ENCODE assay signal across 9 cellular contexts in genomic region chr1:59638172-59638800, GRCh38.
A peak's percentile ranks its signal among the peaks of the same experiment; 100 is the strongest.
DNase-seq lines count a peak whose midpoint lies in the region; ATAC-seq lines count a peak whose summit lies in the region.
"Had no signal": no experiment of that assay in that cellular context is flagged by ENCODE, and none has a peak within 500 bp of the region (broad histone marks: within the 10 kb centered on the region; RNA-seq: fewer than 3 reads in every experiment).

No MANE protein-coding gene starts in this region.

- H2BK5ac ChIP-seq in neuronal stem cell (ENCODE audit: low read length): no peak overlapping the region

- no peak overlapping the region for H2BK12ac ChIP-seq in neuronal stem cell (ENCODE audit: low read length)

- H3K9me3 ChIP-seq in SK-N-MC (ENCODE audit: low read depth, low read length): no peaks in the 10 kb centered on the region
- peaks cover 0 to 3% of the 10 kb centered on the region in 2 donors for H3K9me3 ChIP-seq in neuronal stem cell (replicated peaks in 1 of 2; ENCODE audit: control insufficient read depth in 2 of 2, insufficient read depth in 1 of 2, low read depth in 1 of 2, low read length in 2 of 2)

- H3K18ac ChIP-seq in neuronal stem cell (ENCODE audit: low read length): no peak overlapping the region

- no peak overlapping the region for H2BK120ac ChIP-seq in neuronal stem cell (ENCODE audit: low read depth, low read length)

- no peaks in the 10 kb centered on the region for H3K79me1 ChIP-seq in neuronal stem cell (ENCODE audit: low read depth, low read length)

- H4K91ac ChIP-seq in neuronal stem cell (ENCODE audit: low read depth, low read length, poor library complexity): no peak overlapping the region

- H2BK15ac ChIP-seq in neuronal stem cell (ENCODE audit: low read length): no peak overlapping the region

- no peak overlapping the region for H3K4ac ChIP-seq in neuronal stem cell (ENCODE audit: low read length)

- no peak for ATAC-seq in GM21390 (IDR thresholded peaks at IDR 0.05; ENCODE audit: unreplicated experiment)
- no peak for ATAC-seq in GM21825 (IDR thresholded peaks at IDR 0.05; ENCODE audit: unreplicated experiment)
- no peak for ATAC-seq in HG02763 (IDR thresholded peaks at IDR 0.05; ENCODE audit: unreplicated experiment)

- no peak overlapping the region for H3K23ac ChIP-seq in neuronal stem cell (ENCODE audit: low read depth, low read length, poor library complexity)

- H3K36me3 ChIP-seq in SK-N-MC (ENCODE audit: insufficient read depth, low read length) (no peaks in the 10 kb centered on the region), neuronal stem cell (replicated peaks in 1 of 2; ENCODE audit: control insufficient read depth in 2 of 2, insufficient read depth in 2 of 2, low read length in 2 of 2) (no peaks in the 10 kb centered on the region)

- H3K27me3 ChIP-seq in neuronal stem cell (ENCODE audit: control insufficient read depth in 3 of 3, insufficient read depth in 3 of 3, low read depth in 1 of 3, low read length in 3 of 3): no peaks in the 10 kb centered on the region

- no peak overlapping the region for H3K14ac ChIP-seq in neuronal stem cell (ENCODE audit: low read length)

- in situ Hi-C loops in G401 (cut with HindIII; ENCODE audit: low sequenced_read_pairs): no loop called here

- no peak overlapping the region for H2AK5ac ChIP-seq in neuronal stem cell (ENCODE audit: low read depth, low read length)

- H3K9ac ChIP-seq in SK-N-MC (ENCODE audit: insufficient read length) (no peak overlapping the region), neuronal stem cell (ENCODE audit: low read depth, low read length, poor library complexity) (no peak overlapping the region)

- H3K4me2 ChIP-seq in neuronal stem cell (ENCODE audit: insufficient read depth, low read length, poor library complexity, severe bottlenecking): no peak overlapping the region

- H4K8ac ChIP-seq in neuronal stem cell (ENCODE audit: low read depth, low read length): no peak overlapping the region

- WGBS in neuronal stem cell (ENCODE audit: extremely low coverage in 2 of 2, insufficient read length in 2 of 2, insufficient replicate concordance in 1 of 2), 2 donors: no CpG with 5 or more reads among the region's 2 CpGs

- no peak overlapping the region for H2AFZ ChIP-seq in neuronal stem cell (ENCODE audit: low read length)

- peaks cover 4 to 19% of the 10 kb centered on the region in 2 donors for H3K4me1 ChIP-seq in neuronal stem cell (ENCODE audit: control insufficient read depth in 2 of 2, insufficient read depth in 1 of 2, low read depth in 1 of 2, low read length in 2 of 2)

- DNase-seq in G401 (ENCODE audit: low spot score) (peak; percentile 4), SK-N-MC (ENCODE audit: low read depth, low spot score) (no peak), fibroblast of the conjunctiva (ENCODE audit: low read depth) (peak; percentile 97), neuronal stem cell (ENCODE audit: low spot score) (peak; percentile 9), RKO (ENCODE audit: low spot score) (no peak)
- DNase-seq: NCI-H2107 had no signal

- no peak overlapping the region; the same call in 1 of the 2 replicates for H3K27ac ChIP-seq in SK-N-MC
- H3K27ac ChIP-seq in neuronal stem cell (replicated peaks; ENCODE audit: low read length): no peak overlapping the region

- H3K4me3 ChIP-seq in SK-N-MC: peak overlapping the region; percentile 37; the same call in 1 of the 2 replicates
- no peak overlapping the region for H3K4me3 ChIP-seq in neuronal stem cell (ENCODE audit: low read length in 2 of 2)

Comparison
In these comparisons a context has a peak if more than half of its experiments do, and no peak if none do; other contexts are left out.
1. DNase-seq: peak in G401 (single experiment), fibroblast of the conjunctiva (single experiment) and neuronal stem cell (single experiment); none in SK-N-MC (single experiment) and RKO (single experiment).